Comparison of ENCODE assay signal across 14 cellular contexts in the genomic region with DNA sequence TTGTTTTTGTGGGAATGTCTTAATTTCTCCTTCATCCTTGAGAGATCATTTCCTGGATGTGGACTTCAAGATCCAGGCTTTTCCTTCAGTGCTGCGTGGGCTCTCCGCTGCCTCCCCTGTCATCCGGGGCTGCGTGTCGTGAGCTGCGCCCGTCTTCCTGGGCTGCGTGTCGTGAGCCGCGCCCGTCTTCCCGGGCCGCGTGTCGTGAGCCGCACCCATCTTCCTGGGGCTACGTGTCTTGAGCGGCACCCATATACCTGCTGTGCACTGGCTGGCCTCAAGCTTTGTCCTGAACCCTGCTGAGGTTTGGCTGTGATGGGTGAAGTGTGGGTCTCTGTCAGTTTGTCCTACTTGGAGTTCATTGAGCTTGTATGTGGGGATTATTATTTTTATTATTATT.
"Had no signal": no experiment of that assay in that cellular context is flagged by ENCODE, and none has a peak within 500 bp of the region (broad histone marks: within the 10 kb centered on the region; RNA-seq: fewer than 3 reads in every experiment).

No MANE protein-coding gene starts in this region.

- ATAC-seq: naive thymus-derived CD4-positive, alpha-beta T cell; right cardiac atrium had no signal

- H3K27me3 Mint-ChIP-seq: dendritic cell treated with granulocyte-macrophage colony-stimulating factor and Interleukin-4, amounts not matched to agents 40 ng/mL and 50 ng/mL, for 4 days; naive thymus-derived CD4-positive, alpha-beta T cell; type B pancreatic cell had no signal

- H3K27ac Mint-ChIP-seq: dendritic cell treated with granulocyte-macrophage colony-stimulating factor and Interleukin-4, amounts not matched to agents 40 ng/mL and 50 ng/mL, for 4 days; nephron progenitor cell had no signal

- H3K27me3 ChIP-seq: hepatocyte, neutrophil had no signal

- H3K9me3 ChIP-seq: neutrophil had no signal

- DNase-seq: cerebellar nuclear complex; head of caudate nucleus; kidney glomerular epithelial cell; mammary epithelial cell; naive thymus-derived CD4-positive, alpha-beta T cell; nephron progenitor cell; stimulated activated CD4-positive, alpha-beta T cell treated with anti-CD3 and anti-CD28 coated beads, Interleukin-2, amount 100 ng/mL, for 48 hours; stimulated activated naive CD4-positive, alpha-beta T cell treated with Interleukin-2 at 50 U/mL for 16 hours had no signal

- H3K27ac ChIP-seq: hepatocyte, neutrophil had no signal

- H3K4me3 ChIP-seq: hepatocyte, smooth muscle cell had no signal

- H3K4me3 Mint-ChIP-seq: dendritic cell treated with granulocyte-macrophage colony-stimulating factor and Interleukin-4, amounts not matched to agents 40 ng/mL and 50 ng/mL, for 4 days; nephron progenitor cell; type B pancreatic cell had no signal
